In genomic region chr20:61499859-61500258, GRCh38 we compare ENCODE assay signal across 1 cellular context.
TF ChIP-seq lines count a peak whose summit lies in the region.

No MANE protein-coding gene starts in this region.

TF ChIP-seq in H1, 55 proteins besides CTCF, POLR2A, EP300 and RAD21 (continued from another document):
- no peak for TF ChIP-seq KDM5A (IDR thresholded peaks at IDR 0.05; ENCODE audit: low read length)
- TF ChIP-seq GTF2F1 (IDR thresholded peaks at IDR 0.05; ENCODE audit: borderline replicate concordance, low read depth, low read length), result no peak
- no peak for TF ChIP-seq RFX5 (IDR thresholded peaks at IDR 0.05; ENCODE audit: borderline replicate concordance, low read depth, low read length)
- TF ChIP-seq PHF8 (conservative IDR thresholded peaks at IDR 0.05; ENCODE audit: low read depth, low read length), result no peak
- no peak for TF ChIP-seq JUN (IDR thresholded peaks at IDR 0.05; ENCODE audit: low read depth, low read length)
- TF ChIP-seq SIRT6 (IDR thresholded peaks at IDR 0.05; ENCODE audit: low read length), result no peak
- TF ChIP-seq CHD2 (IDR thresholded peaks at IDR 0.05; ENCODE audit: low read length), result no peak
